In the genomic region with DNA sequence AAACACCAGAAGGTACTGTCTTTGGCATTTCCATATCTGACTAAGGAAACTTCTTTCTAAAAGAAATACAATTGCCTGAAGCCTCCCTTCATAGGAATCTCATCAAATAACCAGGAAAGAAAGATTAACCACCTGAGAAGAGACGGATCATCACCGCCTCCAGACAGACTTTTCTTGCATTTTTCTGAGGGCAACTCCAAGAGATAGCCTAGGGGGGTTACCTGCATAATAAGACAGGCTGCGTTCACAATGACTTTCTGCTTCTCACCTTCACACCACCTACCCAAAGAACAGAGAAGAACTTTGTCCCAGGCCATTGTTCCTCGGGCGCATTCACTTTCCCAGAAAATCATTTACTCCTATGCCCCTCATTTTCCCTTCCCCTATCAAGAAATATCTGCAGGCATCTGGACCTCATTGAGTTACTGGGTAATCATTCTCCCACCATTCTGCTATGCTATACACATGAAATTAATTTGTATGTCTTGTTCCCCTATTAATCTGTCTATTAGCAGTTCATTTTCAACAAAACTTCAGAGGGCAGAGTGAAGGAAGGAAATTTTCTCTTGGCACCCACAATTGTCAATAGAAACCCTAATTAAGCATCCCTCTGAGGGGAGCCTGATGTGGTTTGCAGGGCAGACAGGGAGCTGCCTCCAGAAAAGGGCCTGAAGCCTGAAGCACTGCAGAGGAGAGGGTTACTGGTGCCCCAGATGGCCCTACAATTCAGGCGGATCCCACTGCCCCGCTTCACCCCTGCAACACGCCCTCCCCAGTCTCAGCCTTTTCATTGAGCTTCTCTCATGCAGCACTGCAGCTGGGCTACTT, we compare ENCODE assay signal across 27 cellular contexts. TPM values are rescaled to one million over a fixed set of nuclear protein-coding genes. Genes with fewer than 3 reads are reported as not detected.
"Had no signal": no experiment of that assay in that cellular context is flagged by ENCODE, and none has a peak within 500 bp of the region (broad histone marks: within the 10 kb centered on the region; RNA-seq: fewer than 3 reads in every experiment).

No MANE protein-coding gene starts in this region.

- H3K36me3 Mint-ChIP-seq: stimulated activated effector memory CD8-positive, alpha-beta T cell treated with anti-CD3 and anti-CD28 coated beads, Interleukin-12 subunit alpha, Interleukin-12 subunit beta, amount 100 ng/mL, for 72 hours had no signal

- DNase-seq: colonic mucosa; effector CD8-positive, alpha-beta T cell; foreskin keratinocyte; heart right ventricle; hippocampal formation; left cardiac atrium; left lung; mesenchymal stem cell; midbrain; naive thymus-derived CD4-positive, alpha-beta T cell; stimulated activated CD4-positive, alpha-beta T cell treated with anti-CD3 and anti-CD28 coated beads, Interleukin-2, amount 100 ng/mL, for 24 hours; stimulated activated CD4-positive, alpha-beta T cell treated with anti-CD3 and anti-CD28 coated beads, Interleukin-4, amount 100 ng/mL, for 24 hours; stimulated activated naive CD4-positive, alpha-beta T cell treated with Interleukin-2 at 50 U/mL for 16 hours; stomach; testis; tibial artery; upper lobe of left lung had no signal

- ATAC-seq: foreskin keratinocyte; gastroesophageal sphincter; heart right ventricle; left cardiac atrium; left lung; naive thymus-derived CD4-positive, alpha-beta T cell; pancreas; sciatic nerve; stimulated activated effector memory CD8-positive, alpha-beta T cell treated with anti-CD3 and anti-CD28 coated beads, Interleukin-12 subunit alpha, Interleukin-12 subunit beta, amount 100 ng/mL, for 72 hours had no signal

- H3K4me1 Mint-ChIP-seq: nephron; stimulated activated effector memory CD8-positive, alpha-beta T cell treated with anti-CD3 and anti-CD28 coated beads, Interleukin-12 subunit alpha, Interleukin-12 subunit beta, amount 100 ng/mL, for 72 hours had no signal

- H3K27ac ChIP-seq: colonic mucosa, esophagus muscularis mucosa, foreskin keratinocyte, gastroesophageal sphincter, heart right ventricle, left lung, neutrophil, pancreas, stomach, testis, tibial artery, upper lobe of left lung had no signal

- H3K9me3 Mint-ChIP-seq: dendritic cell treated with granulocyte-macrophage colony-stimulating factor and Interleukin-4, amounts not matched to agents 40 ng/mL and 50 ng/mL, for 4 days; naive thymus-derived CD4-positive, alpha-beta T cell; stimulated activated effector memory CD8-positive, alpha-beta T cell treated with anti-CD3 and anti-CD28 coated beads, Interleukin-12 subunit alpha, Interleukin-12 subunit beta, amount 100 ng/mL, for 72 hours had no signal

- H3K27me3 ChIP-seq: colonic mucosa, pancreas, testis, upper lobe of left lung had no signal

- H3K27ac Mint-ChIP-seq: dendritic cell treated with granulocyte-macrophage colony-stimulating factor and Interleukin-4, amounts not matched to agents 40 ng/mL and 50 ng/mL, for 4 days; naive thymus-derived CD4-positive, alpha-beta T cell; nephron; stimulated activated effector memory CD8-positive, alpha-beta T cell treated with anti-CD3 and anti-CD28 coated beads, Interleukin-12 subunit alpha, Interleukin-12 subunit beta, amount 100 ng/mL, for 72 hours had no signal

- H3K4me1 ChIP-seq: colonic mucosa, esophagus muscularis mucosa, foreskin keratinocyte, gastroesophageal sphincter, heart right ventricle, left lung, pancreas, stomach, testis, tibial artery, upper lobe of left lung had no signal

- H3K4me3 ChIP-seq: colonic mucosa, esophagus muscularis mucosa, gastroesophageal sphincter, heart right ventricle, left lung, pancreas, stomach, testis, tibial artery, upper lobe of left lung had no signal

- H3K36me3 ChIP-seq: colonic mucosa, esophagus muscularis mucosa, gastroesophageal sphincter, heart right ventricle, left lung, neutrophil, pancreas, stomach, tibial artery, upper lobe of left lung had no signal

- H3K9me3 ChIP-seq: colonic mucosa, esophagus muscularis mucosa, left lung, neutrophil, pancreas, testis had no signal

- H3K4me3 Mint-ChIP-seq: dendritic cell treated with granulocyte-macrophage colony-stimulating factor and Interleukin-4, amounts not matched to agents 40 ng/mL and 50 ng/mL, for 4 days; naive thymus-derived CD4-positive, alpha-beta T cell; nephron; stimulated activated effector memory CD8-positive, alpha-beta T cell treated with anti-CD3 and anti-CD28 coated beads, Interleukin-12 subunit alpha, Interleukin-12 subunit beta, amount 100 ng/mL, for 72 hours had no signal

RNA-seq across cellular contexts. Expression of gene POMC, which starts 8.4 kb away (rescaled TPM):
- total RNA-seq: chondrocyte had no signal
- polyA plus RNA-seq: fibroblast of lung had no signal
